Comparison of ENCODE assay signal across 8 cellular contexts in genomic region chr15:90871716-90872480, GRCh38. TPM values are rescaled to one million over a fixed set of nuclear protein-coding genes. Genes with fewer than 3 reads are reported as not detected.
DNase-seq lines count a peak whose midpoint lies in the region; ATAC-seq, FAIRE-seq and TF ChIP-seq lines count a peak whose summit lies in the region.

No MANE protein-coding gene starts in this region.

- POLR2A ChIA-PET in CD4-positive, alpha-beta T cell (lab: Charles Lee), result interaction anchor here (1.2 to 2.2 kb wide), 10 partner anchors 12 to 155 kb away, joined by 3 to 16 read pairs (median 6); partner anchors contain the start of genes BLM, FES, HDDC3 and UNC45A
- POLR2A ChIA-PET in activated B cell treated with CpG ODN at 0.5 μM for 24 hours (lab: Charles Lee), result interaction anchor here (0.6 to 4.6 kb wide), 18 partner anchors 13 to 173 kb away, joined by 3 to 35 read pairs (median 4); partner anchors contain the start of genes BLM, MAN2A2 and UNC45A

- peaks cover 25% of the 10 kb centered on the region for H3K36me3 Mint-ChIP-seq in CD4-positive, alpha-beta T cell (ENCODE audit: low read depth)
- H3K36me3 Mint-ChIP-seq in activated B cell treated with CpG ODN at 0.5 μM for 24 hours (ENCODE audit: low read depth), result peaks cover 11% of the 10 kb centered on the region

- peaks cover 14 to 47% (median 27%) of the 10 kb centered on the region in 3 donors for H3K4me1 ChIP-seq in pancreas

- DNase-seq in CD4-positive, alpha-beta T cell, result no peak
- no peak for DNase-seq in activated B cell treated with CpG ODN at 0.5 μM for 24 hours
- peak in 1 of 2 donors; percentile 37 for DNase-seq in foreskin fibroblast
- peak in 5 of 6 donors; percentile 42 to 87 (median 62) for DNase-seq in pancreas
- DNase-seq in left lobe of liver (ENCODE audit: low spot score), result no peak

- no peaks in the 10 kb centered on the region for H3K27me3 ChIP-seq in CD4-positive, alpha-beta T cell (ENCODE audit: control insufficient read depth, insufficient read depth, low read length)
- H3K27me3 ChIP-seq in pancreas, result no peaks in the 10 kb centered on the region

- peak overlapping the region; percentile 90 for H3K27ac Mint-ChIP-seq in CD4-positive, alpha-beta T cell
- peak overlapping the region; percentile 68 for H3K27ac Mint-ChIP-seq in activated B cell treated with CpG ODN at 0.5 μM for 24 hours

- TF ChIP-seq CTCF in CD4-positive, alpha-beta T cell (IDR thresholded peaks at IDR 0.05), result no peak
- TF ChIP-seq CTCF in activated B cell treated with CpG ODN at 0.5 μM for 24 hours (IDR thresholded peaks at IDR 0.05) (no peak), foreskin fibroblast (IDR thresholded peaks at IDR 0.05; ENCODE audit: low read depth, low read length) (no peak), pancreas (IDR thresholded peaks at IDR 0.05) (no peak)

- CTCF ChIA-PET in CD4-positive, alpha-beta T cell (lab: Charles Lee), result interaction anchor here (1.0 to 1.5 kb wide), 3 partner anchors 13 to 60 kb away, joined by 3 to 8 read pairs (median 4); partner anchors contain the start of gene HDDC3
- CTCF ChIA-PET in activated B cell treated with CpG ODN at 0.5 μM for 24 hours (lab: Charles Lee), result interaction anchor here (1.4 to 2.0 kb wide), 3 partner anchors 14 to 54 kb away, joined by 3 to 10 read pairs (median 7); no protein-coding TSS in a partner anchor

- H3K9me3 Mint-ChIP-seq in CD4-positive, alpha-beta T cell, result no peaks in the 10 kb centered on the region
- no peaks in the 10 kb centered on the region for H3K9me3 Mint-ChIP-seq in activated B cell treated with CpG ODN at 0.5 μM for 24 hours

- H3K36me3 ChIP-seq in pancreas, result peaks cover 6 to 14% (median 11%) of the 10 kb centered on the region in 3 donors

- TF ChIP-seq POLR2A in GM18505 (IDR thresholded peaks at IDR 0.05; ENCODE audit: borderline replicate concordance, extremely low read depth, insufficient read depth, insufficient read length), result no peak

- H3K4me3 ChIP-seq in foreskin fibroblast (ENCODE audit: low read depth in 1 of 2, low read length in 2 of 2), result peak overlapping the region; percentile 74 to 75
- H3K4me3 ChIP-seq in pancreas, result peak overlapping the region; percentile 77 to 93 (median 88)

- peak overlapping the region; percentile 90 for H3K4me3 Mint-ChIP-seq in CD4-positive, alpha-beta T cell
- H3K4me3 Mint-ChIP-seq in activated B cell treated with CpG ODN at 0.5 μM for 24 hours, result peak overlapping the region; percentile 82

- 0% methylated on average over 32 to 77 of the region's 77 CpGs for WGBS in pancreas, 2 donors

- peaks cover 41% of the 10 kb centered on the region for H3K4me1 Mint-ChIP-seq in CD4-positive, alpha-beta T cell (ENCODE audit: low read depth)
- H3K4me1 Mint-ChIP-seq in activated B cell treated with CpG ODN at 0.5 μM for 24 hours, result peaks cover 42% of the 10 kb centered on the region

- intact Hi-C loops in CD4-positive, alpha-beta T cell (cut with DNase I, micrococcal nuclease), result loop anchor here (1.0 to 10.0 kb wide), 8 partner anchors 15 to 157 kb away; partner anchors contain the start of genes BLM (in 2 of the 2) and HDDC3 (in 1 of the 2)
- intact Hi-C loops in activated B cell treated with CpG ODN at 0.5 μM for 24 hours (cut with micrococcal nuclease) (loop anchor here (1.0 to 5.0 kb wide), 4 partner anchors 12 to 155 kb away; partner anchors contain the start of genes BLM and FES), pancreas (cut with DNase I) (no loop called here)

- H3K27ac ChIP-seq in CD4-positive, alpha-beta T cell (ENCODE audit: low read depth, low read length), result peak overlapping the region; percentile 13
- H3K27ac ChIP-seq in pancreas, result peak overlapping the region; percentile 86 to 96 (median 92)

- no peak for FAIRE-seq in pancreas (lab: Jason Lieb, UNC)

- H3K9me3 ChIP-seq in CD4-positive, alpha-beta T cell (ENCODE audit: control insufficient read depth, low read length), result no peaks in the 10 kb centered on the region
- no peaks in the 10 kb centered on the region for H3K9me3 ChIP-seq in pancreas

- peak; percentile 32 for ATAC-seq in CD4-positive, alpha-beta T cell (ENCODE audit: poor library complexity)
- peak; percentile 28 for ATAC-seq in GM21737 (IDR thresholded peaks at IDR 0.05; ENCODE audit: unreplicated experiment)
- ATAC-seq in activated B cell treated with CpG ODN at 0.5 μM for 24 hours (ENCODE audit: low read depth), result peak; percentile 33
- ATAC-seq in pancreas, result peak in 3 of 4 donors; percentile 2 to 17 (median 2)
- no peak for ATAC-seq in GM21717 (IDR thresholded peaks at IDR 0.05; ENCODE audit: unreplicated experiment)
- ATAC-seq in GM18505 (IDR thresholded peaks at IDR 0.05; ENCODE audit: unreplicated experiment), result no peak
- no peak for ATAC-seq in left lobe of liver

- no peaks in the 10 kb centered on the region for H3K27me3 Mint-ChIP-seq in CD4-positive, alpha-beta T cell
- no peaks in the 10 kb centered on the region for H3K27me3 Mint-ChIP-seq in activated B cell treated with CpG ODN at 0.5 μM for 24 hours

RNA-seq across cellular contexts. Expression of gene FURIN, which starts 3.5 kb away (rescaled TPM):
- 100 to 1,000 TPM in 1 of 2 experiments, 10 to 100 TPM in 1; 97.4 to 104 TPM for total RNA-seq in CD4-positive, alpha-beta T cell
- 46.5 and 46.6 TPM in 2 replicates for total RNA-seq in activated B cell treated with CpG ODN at 0.5 μM for 24 hours
- total RNA-seq in pancreas, result 100 to 1,000 TPM in 3 of 6 donors, 10 to 100 TPM in 3; 50.3 to 106 (median 98.8) TPM
- 10 to 100 TPM; 52.5 to 67.7 TPM for polyA plus RNA-seq in pancreas
- 281 TPM for total RNA-seq in left lobe of liver

RNA-seq across cellular contexts. Expression of gene FES, which starts 12.4 kb away (rescaled TPM):
- total RNA-seq in CD4-positive, alpha-beta T cell, result 1 to 10 TPM; 3.0 to 5.5 TPM
- 19.7 and 27.4 TPM in 2 replicates for total RNA-seq in activated B cell treated with CpG ODN at 0.5 μM for 24 hours
- 10 to 100 TPM in 1 of 6 donors, 1 to 10 TPM in 5; 3.9 to 23.0 (median 8.6) TPM for total RNA-seq in pancreas
- polyA plus RNA-seq in pancreas, result 10 to 100 TPM; 24.4 to 26.5 TPM
- 39.4 TPM for total RNA-seq in left lobe of liver

RNA-seq across cellular contexts. Expression of gene MAN2A2, which starts 31.2 kb away (rescaled TPM):
- total RNA-seq in CD4-positive, alpha-beta T cell, result 100 to 1,000 TPM; 125 to 128 TPM
- total RNA-seq in activated B cell treated with CpG ODN at 0.5 μM for 24 hours, result 115 and 133 TPM in 2 replicates
- 10 to 100 TPM; 56.6 to 88.2 (median 67.7) TPM for total RNA-seq in pancreas
- polyA plus RNA-seq in pancreas, result 100 to 1,000 TPM in 1 of 2 donors, 10 to 100 TPM in 1; 57.2 to 118 TPM
- total RNA-seq in left lobe of liver, result 96.9 TPM

Comparison
In these comparisons a context has a peak if more than half of its experiments do, and no peak if none do; other contexts are left out.
1. ATAC-seq: peak in CD4-positive, alpha-beta T cell (single experiment), GM21737 (single experiment), activated B cell treated with CpG ODN at 0.5 μM for 24 hours (single experiment) and pancreas (3 of 4); none in GM21717 (single experiment), GM18505 (single experiment) and left lobe of liver (single experiment).
2. DNase-seq: peak in pancreas (5 of 6); none in CD4-positive, alpha-beta T cell (0 of 10), activated B cell treated with CpG ODN at 0.5 μM for 24 hours (single experiment) and left lobe of liver (single experiment).
3. intact Hi-C loops: an anchor here in CD4-positive, alpha-beta T cell (1.0 to 10.0 kb wide) and activated B cell treated with CpG ODN at 0.5 μM for 24 hours (1.0 to 5.0 kb wide); none called in pancreas.